In genomic region chr13:113075711-113076110, GRCh38 we compare ENCODE assay signal across 1 cellular context.
TF ChIP-seq lines count a peak whose summit lies in the region.

No MANE protein-coding gene starts in this region.

TF ChIP-seq in H1, 55 proteins besides CTCF, POLR2A, EP300 and RAD21:
- no peak for TF ChIP-seq SIX5 (IDR thresholded peaks at IDR 0.05; ENCODE audit: low read depth, low read length)
- no peak for TF ChIP-seq E2F6 (IDR thresholded peaks at IDR 0.05)
- no peak for TF ChIP-seq TEAD4 (IDR thresholded peaks at IDR 0.05; ENCODE audit: low read depth, low read length)
- no peak for TF ChIP-seq CTBP2 (IDR thresholded peaks at IDR 0.05; ENCODE audit: borderline replicate concordance, insufficient read depth, insufficient read length, low read length)
- TF ChIP-seq MAX (IDR thresholded peaks at IDR 0.05): no peak
- TF ChIP-seq POU5F1 (IDR thresholded peaks at IDR 0.05; ENCODE audit: low read depth, low read length): no peak
- no peak for TF ChIP-seq CBX5 (IDR thresholded peaks at IDR 0.05; ENCODE audit: low read depth, low read length)
- TF ChIP-seq SUZ12 (IDR thresholded peaks at IDR 0.05; ENCODE audit: low read length): no peak
TF ChIP-seq in H1: peak in this region for 0.
